28 cellular contexts compared by ENCODE assay signal in the genomic region with DNA sequence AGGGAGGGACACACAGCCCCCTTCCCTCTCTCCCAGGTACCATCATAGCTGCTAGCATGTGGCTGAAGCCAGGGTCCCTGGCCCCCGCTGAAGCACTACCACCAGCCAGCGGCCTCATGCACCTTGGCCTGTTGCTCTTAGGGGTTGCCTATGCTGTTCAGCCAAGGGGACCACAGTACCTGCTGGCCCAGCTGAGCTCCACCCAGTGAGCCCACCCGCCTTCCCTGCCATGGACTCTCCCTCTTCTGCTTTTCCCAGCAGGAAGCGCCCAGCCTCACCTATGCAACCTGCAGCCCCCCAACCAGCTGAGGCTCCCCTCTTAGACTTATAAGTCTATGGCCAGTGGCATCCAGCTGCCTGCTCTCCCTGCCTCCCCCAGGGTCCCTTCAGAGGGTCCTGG.
"Had no signal": no experiment of that assay in that cellular context is flagged by ENCODE, and none has a peak within 500 bp of the region (broad histone marks: within the 10 kb centered on the region; RNA-seq: fewer than 3 reads in every experiment).

No MANE protein-coding gene starts in this region.

- H3K27me3 Mint-ChIP-seq: stimulated activated naive CD8-positive, alpha-beta T cell treated with anti-CD3 and anti-CD28 coated beads, Interleukin-15, Interleukin-2, amounts not matched to agents 100 ng/mL and 50 ng/mL, for 24 hours had no signal

- ATAC-seq: left lung, lower lobe of right lung, natural killer cell, right lobe of liver, upper lobe of right lung had no signal

- DNase-seq: hypothalamus; immature natural killer cell; kidney; lower lobe of right lung; mammary epithelial cell; mesenchymal stem cell; naive B cell; natural killer cell; nephron progenitor cell; ovary; right lobe of liver; stimulated activated CD4-positive, alpha-beta T cell treated with anti-CD3 and anti-CD28 coated beads, Interleukin-12 subunit alpha, Interleukin-12 subunit beta, amount 100 ng/mL, for 4 hours; stimulated activated CD4-positive, alpha-beta T cell treated with anti-CD3 and anti-CD28 coated beads, Interleukin-15, amount 100 ng/mL, for 24 hours; stimulated activated CD4-positive, alpha-beta T cell treated with anti-CD3 and anti-CD28 coated beads, Interleukin-2, amount 100 ng/mL, for 24 hours; stimulated activated CD4-positive, alpha-beta T cell treated with anti-CD3 and anti-CD28 coated beads, Interleukin-4, amount 100 ng/mL, for 1 hour; stimulated activated naive CD4-positive, alpha-beta T cell; tibial artery; trophoblast cell; upper lobe of right lung had no signal

- H3K9me3 ChIP-seq: left lung, lower lobe of right lung, ovary, right atrium auricular region, right lobe of liver, suprapubic skin, thoracic aorta, tibial artery, upper lobe of right lung had no signal

- H3K4me3 Mint-ChIP-seq: immature natural killer cell; mesothelial cell of epicardium; naive B cell; natural killer cell; nephron progenitor cell; neural progenitor cell; stimulated activated naive CD8-positive, alpha-beta T cell treated with anti-CD3 and anti-CD28 coated beads, Interleukin-15, Interleukin-2, amounts not matched to agents 100 ng/mL and 50 ng/mL, for 24 hours had no signal

- H3K27ac ChIP-seq: left lung, lower lobe of right lung, neural progenitor cell, ovary, right atrium auricular region, right lobe of liver, suprapubic skin, thoracic aorta, tibial artery, upper lobe of right lung had no signal

- H3K4me1 ChIP-seq: lower lobe of right lung, neural progenitor cell, right lobe of liver, tibial artery, upper lobe of right lung had no signal

- H3K36me3 ChIP-seq: left lung, lower lobe of right lung, neural progenitor cell, ovary, right atrium auricular region, right lobe of liver, suprapubic skin, thoracic aorta, tibial artery, upper lobe of right lung had no signal

- H3K9me3 Mint-ChIP-seq: immature natural killer cell; mesothelial cell of epicardium; naive B cell; natural killer cell; nephron progenitor cell; neural progenitor cell; stimulated activated naive CD8-positive, alpha-beta T cell treated with anti-CD3 and anti-CD28 coated beads, Interleukin-15, Interleukin-2, amounts not matched to agents 100 ng/mL and 50 ng/mL, for 24 hours had no signal

- H3K4me1 Mint-ChIP-seq: immature natural killer cell had no signal

- H3K27ac Mint-ChIP-seq: immature natural killer cell; mesothelial cell of epicardium; natural killer cell; nephron progenitor cell; progenitor cell of endocrine pancreas; stimulated activated naive CD8-positive, alpha-beta T cell treated with anti-CD3 and anti-CD28 coated beads, Interleukin-15, Interleukin-2, amounts not matched to agents 100 ng/mL and 50 ng/mL, for 24 hours had no signal

- H3K36me3 Mint-ChIP-seq: immature natural killer cell, mesothelial cell of epicardium, naive B cell, natural killer cell, neural progenitor cell had no signal

- H3K4me3 ChIP-seq: left lung, lower lobe of right lung, neural progenitor cell, ovary, right atrium auricular region, right lobe of liver, smooth muscle cell, suprapubic skin, thoracic aorta, tibial artery, upper lobe of right lung had no signal

- H3K27me3 ChIP-seq: left lung, ovary, right atrium auricular region, right lobe of liver, tibial artery, upper lobe of right lung had no signal
